In the genomic region with DNA sequence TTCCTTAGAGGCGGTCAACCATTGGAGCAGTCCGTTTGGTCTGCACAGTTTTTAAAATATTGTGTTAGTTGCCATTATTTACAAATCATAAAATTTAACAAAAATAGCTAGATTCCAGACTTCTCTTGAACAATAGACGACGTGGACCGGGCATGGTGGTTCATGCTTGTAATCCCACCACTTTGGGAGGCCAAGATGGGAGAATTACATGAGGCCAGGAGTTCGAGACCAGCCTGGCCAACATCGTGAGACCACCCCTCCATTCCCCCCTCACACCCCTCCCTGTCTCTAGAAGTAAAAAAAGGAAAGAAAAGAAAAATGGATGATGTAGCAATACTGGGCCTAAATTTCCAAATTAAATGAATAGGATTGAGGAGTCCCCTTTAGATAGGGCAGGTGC, we compare ENCODE assay signal across 10 cellular contexts. TPM values are rescaled to one million over a fixed set of nuclear protein-coding genes. Genes with fewer than 3 reads are reported as not detected.
DNase-seq lines count a peak whose midpoint lies in the region; ATAC-seq and TF ChIP-seq lines count a peak whose summit lies in the region.
"Had no signal": no experiment of that assay in that cellular context is flagged by ENCODE, and none has a peak within 500 bp of the region (broad histone marks: within the 10 kb centered on the region; RNA-seq: fewer than 3 reads in every experiment).

No MANE protein-coding gene starts in this region.

- H3K9ac ChIP-seq in rectal smooth muscle tissue (ENCODE audit: low read length): no peak overlapping the region

- DNase-seq in GM12864 (ENCODE audit: low read depth) (no peak), SJCRH30 (no peak), aorta (no peak), posterior vena cava (ENCODE audit: low spot score) (no peak), DMS53 treated with DMSO at 0.1 percent for 48 hours (lab: John Stamatoyannopoulos, UW; ENCODE audit: unreplicated experiment) (no peak)
- DNase-seq: activated CD8-positive, alpha-beta memory T cell treated with anti-CD3 and anti-CD28 coated beads, Interleukin-2, amount 50 U/mL, for 4 hours; substantia nigra had no signal

- H3K4me1 ChIP-seq in SJCRH30: no peaks in the 10 kb centered on the region
- peaks cover 4 to 12% of the 10 kb centered on the region in 2 donors for H3K4me1 ChIP-seq in esophagus (ENCODE audit: control insufficient read depth in 2 of 2, insufficient read depth in 2 of 2, low read length in 1 of 2)
- peaks cover 3% of the 10 kb centered on the region for H3K4me1 ChIP-seq in rectal smooth muscle tissue (ENCODE audit: control insufficient read depth, insufficient read depth, low read length)
- H3K4me1 ChIP-seq in aorta (ENCODE audit: control insufficient read depth in 1 of 2, insufficient read depth in 2 of 2, low read length in 2 of 2): no peaks in the 10 kb centered on the region

- H3K27ac ChIP-seq in SJCRH30: no peak overlapping the region
- no peak overlapping the region for H3K27ac ChIP-seq in esophagus (ENCODE audit: low read depth in 2 of 2, low read length in 1 of 2)
- no peak overlapping the region for H3K27ac ChIP-seq in rectal smooth muscle tissue (ENCODE audit: low read depth, low read length)
- no peak overlapping the region for H3K27ac ChIP-seq in aorta (ENCODE audit: low read depth in 1 of 2, low read length in 2 of 2)

- no peak for TF ChIP-seq CTCF in GM12864 (IDR thresholded peaks at IDR 0.05; ENCODE audit: low read depth, low read length, missing control alignments)

- H3K27me3 ChIP-seq in SJCRH30: no peaks in the 10 kb centered on the region
- H3K27me3 ChIP-seq in esophagus (ENCODE audit: control insufficient read depth in 1 of 2, insufficient read depth in 2 of 2, low read length in 2 of 2): no peaks in the 10 kb centered on the region
- H3K27me3 ChIP-seq in rectal smooth muscle tissue (ENCODE audit: control insufficient read depth, insufficient read depth, low read length): no peaks in the 10 kb centered on the region
- H3K27me3 ChIP-seq in aorta (ENCODE audit: control insufficient read depth in 1 of 2, insufficient read depth in 2 of 2, low read length in 1 of 2): no peaks in the 10 kb centered on the region

- ATAC-seq in aorta (ENCODE audit: low FRiP score) (no peak), HG02763 (IDR thresholded peaks at IDR 0.05; ENCODE audit: unreplicated experiment) (no peak)

- H3K4me3 ChIP-seq in GM12864 (ENCODE audit: low read depth, low read length) (peak overlapping the region; percentile 56), SJCRH30 (peak overlapping the region; percentile 54; the same call in 1 of the 2 replicates), esophagus (ENCODE audit: low read depth in 1 of 2, low read length in 2 of 2) (peak overlapping the region; percentile 59 to 86), rectal smooth muscle tissue (ENCODE audit: low read length) (peak overlapping the region; percentile 68), aorta (ENCODE audit: low read length in 2 of 2) (no peak overlapping the region)

- 82 to 86% methylated on average over 7 of the region's 7 CpGs for WGBS in esophagus, 2 donors
- 66 to 71% methylated on average over 7 of the region's 7 CpGs for WGBS in aorta, 2 donors

- intact Hi-C loops in aorta (cut with DNase I): no loop called here
- intact Hi-C loops in posterior vena cava (cut with DNase I): no loop called here

- H3K9me3 ChIP-seq in SJCRH30 (replicated peaks) (no peaks in the 10 kb centered on the region), esophagus (ENCODE audit: control insufficient read depth in 2 of 2, insufficient read depth in 1 of 2, low read depth in 1 of 2, low read length in 1 of 2) (no peaks in the 10 kb centered on the region), aorta (ENCODE audit: control insufficient read depth, low read length) (no peaks in the 10 kb centered on the region)

- no peaks in the 10 kb centered on the region for H3K36me3 ChIP-seq in SJCRH30
- H3K36me3 ChIP-seq in esophagus (ENCODE audit: control insufficient read depth in 2 of 2, insufficient read depth in 2 of 2, low read length in 1 of 2): no peaks in the 10 kb centered on the region
- no peaks in the 10 kb centered on the region for H3K36me3 ChIP-seq in rectal smooth muscle tissue (ENCODE audit: control insufficient read depth, insufficient read depth, low read length)
- H3K36me3 ChIP-seq in aorta (ENCODE audit: control insufficient read depth in 1 of 2, insufficient read depth in 2 of 2, low read length in 1 of 2): no peaks in the 10 kb centered on the region

RNA-seq across cellular contexts. Expression of gene SLC37A2, which starts 1.0 kb away (rescaled TPM):
- 2.9 and 4.0 TPM in 2 replicates for total RNA-seq in SJCRH30 (2014; rRNA removed; shearing (Covaris generic))
- 10 to 100 TPM; 21.7 to 27.0 TPM for polyA plus RNA-seq in esophagus
- 10 to 100 TPM in 1 of 2 donors, 1 to 10 TPM in 1; 9.1 to 11.8 TPM for total RNA-seq in aorta
- 1 to 10 TPM in 1 of 2 donors, under 1 TPM in 1; 0.72 to 6.8 TPM for polyA plus RNA-seq in aorta
- total RNA-seq in posterior vena cava: 10 to 100 TPM in 1 of 2 donors, 1 to 10 TPM in 1; 6.6 to 10.5 TPM

RNA-seq across cellular contexts. Expression of gene TMEM218, which starts 47.4 kb away (rescaled TPM):
- 19.1 and 22.0 TPM in 2 replicates for total RNA-seq in SJCRH30 (2014; rRNA removed; shearing (Covaris generic))
- polyA plus RNA-seq in esophagus (10 to 100 TPM; 11.5 to 18.8 TPM), aorta (10 to 100 TPM; 31.9 to 34.7 TPM)
- total RNA-seq in aorta (10 to 100 TPM in 1 of 2 donors, 1 to 10 TPM in 1; 9.9 to 16.9 TPM), posterior vena cava (10 to 100 TPM; 12.5 to 15.7 TPM)

Comparison
In these comparisons a context has a peak if more than half of its experiments do, and no peak if none do; other contexts are left out.
1. H3K4me3 ChIP-seq: peak in GM12864 (single experiment), SJCRH30 (single experiment), esophagus (2 of 2) and rectal smooth muscle tissue (single experiment); none in aorta (0 of 2).